Comparison of ENCODE assay signal across 13 cellular contexts in genomic region chr1:23224721-23225648, GRCh38. TPM values are rescaled to one million over a fixed set of nuclear protein-coding genes. Genes with fewer than 3 reads are reported as not detected.
A peak's percentile ranks its signal among the peaks of the same experiment; 100 is the strongest.
DNase-seq lines count a peak whose midpoint lies in the region; ATAC-seq and TF ChIP-seq lines count a peak whose summit lies in the region.
"Had no signal": no experiment of that assay in that cellular context is flagged by ENCODE, and none has a peak within 500 bp of the region (broad histone marks: within the 10 kb centered on the region; RNA-seq: fewer than 3 reads in every experiment).

No MANE protein-coding gene starts in this region.

- H3K4me1 ChIP-seq in duodenal mucosa (ENCODE audit: control insufficient read depth in 1 of 2, insufficient read depth in 2 of 2, low read length in 2 of 2) = peaks cover 10 to 17% of the 10 kb centered on the region in 2 donors
- H3K4me1 ChIP-seq in liver (ENCODE audit: control insufficient read depth in 4 of 4, insufficient read depth in 4 of 4, low read length in 3 of 4) = no peaks in the 10 kb centered on the region
- H3K4me1 ChIP-seq: gastroesophageal sphincter had no signal

- peak overlapping the region; percentile 20 to 26 for H3K9ac ChIP-seq in duodenal mucosa (ENCODE audit: low read depth in 1 of 2, low read length in 2 of 2)
- H3K9ac ChIP-seq in liver (ENCODE audit: low read depth in 1 of 2, low read length in 2 of 2) = no peak overlapping the region

- H3K27ac Mint-ChIP-seq in type B pancreatic cell = no peak overlapping the region
- no peak overlapping the region for H3K27ac Mint-ChIP-seq in stimulated activated effector memory CD8-positive, alpha-beta T cell treated with anti-CD3 and anti-CD28 coated beads, Interleukin-12 subunit alpha, Interleukin-12 subunit beta, amount 100 ng/mL, for 72 hours
- H3K27ac Mint-ChIP-seq: activated naive CD8-positive, alpha-beta T cell treated with anti-CD3 and anti-CD28 coated beads for 36 hours; CD4-positive, alpha-beta T cell had no signal

- DNase-seq in AG08396 (ENCODE audit: low spot score) (peak; percentile 42), M059J (ENCODE audit: low read depth) (peak; percentile 85), type B pancreatic cell (ENCODE audit: extremely low spot score, unreplicated experiment) (no peak)
- no peak for DNase-seq in stimulated activated effector memory CD8-positive, alpha-beta T cell treated with anti-CD3 and anti-CD28 coated beads, Interleukin-12 subunit alpha, Interleukin-12 subunit beta, amount 100 ng/mL, for 72 hours (ENCODE audit: low spot score in 2 of 2)
- DNase-seq: activated naive CD8-positive, alpha-beta T cell treated with anti-CD3 and anti-CD28 coated beads for 36 hours; CD4-positive, alpha-beta T cell; NCI-H774 had no signal

- H3K9me3 ChIP-seq in duodenal mucosa (ENCODE audit: control insufficient read depth in 1 of 2, low read length in 2 of 2) = no peaks in the 10 kb centered on the region
- H3K9me3 ChIP-seq in liver (ENCODE audit: control insufficient read depth in 4 of 4, low read length in 3 of 4) = no peaks in the 10 kb centered on the region
- H3K9me3 ChIP-seq: neutrophil had no signal

- peaks cover 5% of the 10 kb centered on the region for H3K4me1 Mint-ChIP-seq in type B pancreatic cell (ENCODE audit: unreplicated experiment)
- no peaks in the 10 kb centered on the region for H3K4me1 Mint-ChIP-seq in stimulated activated effector memory CD8-positive, alpha-beta T cell treated with anti-CD3 and anti-CD28 coated beads, Interleukin-12 subunit alpha, Interleukin-12 subunit beta, amount 100 ng/mL, for 72 hours
- H3K4me1 Mint-ChIP-seq: activated naive CD8-positive, alpha-beta T cell treated with anti-CD3 and anti-CD28 coated beads for 36 hours had no signal

- H3K27me3 ChIP-seq in duodenal mucosa (ENCODE audit: control insufficient read depth in 1 of 2, insufficient read depth in 2 of 2, low read length in 2 of 2) = no peaks in the 10 kb centered on the region
- H3K27me3 ChIP-seq in liver (ENCODE audit: control insufficient read depth in 4 of 4, insufficient read depth in 4 of 4, low read length in 3 of 4) = no peaks in the 10 kb centered on the region

- no peak overlapping the region for H3K4me3 Mint-ChIP-seq in type B pancreatic cell
- H3K4me3 Mint-ChIP-seq in stimulated activated effector memory CD8-positive, alpha-beta T cell treated with anti-CD3 and anti-CD28 coated beads, Interleukin-12 subunit alpha, Interleukin-12 subunit beta, amount 100 ng/mL, for 72 hours = no peak overlapping the region
- H3K4me3 Mint-ChIP-seq: activated naive CD8-positive, alpha-beta T cell treated with anti-CD3 and anti-CD28 coated beads for 36 hours; CD4-positive, alpha-beta T cell had no signal

- peaks cover 4% of the 10 kb centered on the region for H3K9me3 Mint-ChIP-seq in type B pancreatic cell
- H3K9me3 Mint-ChIP-seq in stimulated activated effector memory CD8-positive, alpha-beta T cell treated with anti-CD3 and anti-CD28 coated beads, Interleukin-12 subunit alpha, Interleukin-12 subunit beta, amount 100 ng/mL, for 72 hours = no peaks in the 10 kb centered on the region
- H3K9me3 Mint-ChIP-seq: CD4-positive, alpha-beta T cell had no signal

- H3K36me3 ChIP-seq in duodenal mucosa (ENCODE audit: control insufficient read depth in 1 of 2, insufficient read depth in 2 of 2, low read length in 2 of 2) = no peaks in the 10 kb centered on the region
- H3K36me3 ChIP-seq in liver (ENCODE audit: control insufficient read depth in 4 of 4, insufficient read depth in 3 of 4, low read depth in 1 of 4, low read length in 3 of 4) = no peaks in the 10 kb centered on the region
- H3K36me3 ChIP-seq: gastroesophageal sphincter, neutrophil had no signal

- H3K4me3 ChIP-seq in duodenal mucosa (ENCODE audit: low read depth in 1 of 2, low read length in 2 of 2) (peak overlapping the region; percentile 26 to 37), liver (ENCODE audit: low read depth in 1 of 3, low read length in 3 of 3) (no peak overlapping the region)
- H3K4me3 ChIP-seq: gastroesophageal sphincter had no signal

- no peak for TF ChIP-seq CTCF in liver (IDR thresholded peaks at IDR 0.05; ENCODE audit: low read depth, low read length, missing input control)
- no peak for TF ChIP-seq CTCF in type B pancreatic cell (conservative IDR thresholded peaks at IDR 0.05)

- WGBS in liver = 67% methylated on average over 17 of the region's 17 CpGs

- ATAC-seq in GM21529 (IDR thresholded peaks at IDR 0.05; ENCODE audit: unreplicated experiment) = no peak
- no peak for ATAC-seq in HG03521 (IDR thresholded peaks at IDR 0.05; ENCODE audit: unreplicated experiment)
- no peak for ATAC-seq in stimulated activated effector memory CD8-positive, alpha-beta T cell treated with anti-CD3 and anti-CD28 coated beads, Interleukin-12 subunit alpha, Interleukin-12 subunit beta, amount 100 ng/mL, for 72 hours
- ATAC-seq: gastroesophageal sphincter had no signal

- no peaks in the 10 kb centered on the region for H3K36me3 Mint-ChIP-seq in type B pancreatic cell
- no peaks in the 10 kb centered on the region for H3K36me3 Mint-ChIP-seq in stimulated activated effector memory CD8-positive, alpha-beta T cell treated with anti-CD3 and anti-CD28 coated beads, Interleukin-12 subunit alpha, Interleukin-12 subunit beta, amount 100 ng/mL, for 72 hours
- H3K36me3 Mint-ChIP-seq: activated naive CD8-positive, alpha-beta T cell treated with anti-CD3 and anti-CD28 coated beads for 36 hours had no signal

- peaks cover 22% of the 10 kb centered on the region for H3K27me3 Mint-ChIP-seq in type B pancreatic cell

- TF ChIP-seq RAD21 in liver (IDR thresholded peaks at IDR 0.05) = peak in 1 of 2 donors; percentile 5

- no peak overlapping the region for H3K27ac ChIP-seq in duodenal mucosa (ENCODE audit: low read depth, low read length)
- H3K27ac ChIP-seq in liver (ENCODE audit: low read depth in 1 of 2, low read length in 2 of 2) = no peak overlapping the region
- H3K27ac ChIP-seq: gastroesophageal sphincter, neutrophil had no signal

TF ChIP-seq in liver, 16 proteins besides CTCF, POLR2A, EP300 and RAD21:
- TF ChIP-seq NR2F2 (IDR thresholded peaks at IDR 0.05) = peak; percentile 30
- no peak for TF ChIP-seq SP1 (IDR thresholded peaks at IDR 0.05)

RNA-seq across cellular contexts. Expression of gene HTR1D, which starts 7.7 kb away (rescaled TPM):
- 0.22 and 0.39 TPM in 2 replicates for total RNA-seq in M059J (2014; rRNA removed; shearing (Covaris generic))
- total RNA-seq in liver = under 1 TPM in 1 of 2 donors, not detected in 1; 0.05 TPM
- not detected for polyA plus RNA-seq in liver
- 0.92 and 10.5 TPM in 2 replicates for total RNA-seq in type B pancreatic cell (ENCODE audit: low replicate concordance)
- total RNA-seq: activated naive CD8-positive, alpha-beta T cell treated with anti-CD3 and anti-CD28 coated beads for 36 hours; CD4-positive, alpha-beta T cell had no signal

RNA-seq across cellular contexts. Expression of gene LUZP1, which starts 56.3 kb away (rescaled TPM):
- 24.2 and 33.9 TPM in 2 replicates for total RNA-seq in M059J (2014; rRNA removed; shearing (Covaris generic))
- total RNA-seq in liver (1 to 10 TPM; 4.3 to 5.9 TPM), type B pancreatic cell (ENCODE audit: low replicate concordance) (33.0 and 43.9 TPM in 2 replicates)
- 1 to 10 TPM; 2.6 to 9.3 TPM for polyA plus RNA-seq in liver

Comparison
In these comparisons a context has a peak if more than half of its experiments do, and no peak if none do; other contexts are left out.
1. DNase-seq: peak in AG08396 (single experiment) and M059J (single experiment); none in type B pancreatic cell (single experiment) and stimulated activated effector memory CD8-positive, alpha-beta T cell treated with anti-CD3 and anti-CD28 coated beads, Interleukin-12 subunit alpha, Interleukin-12 subunit beta, amount 100 ng/mL, for 72 hours (0 of 2).
2. H3K4me3 ChIP-seq: peak in duodenal mucosa (2 of 2); none in liver (0 of 3).
3. H3K9ac ChIP-seq: peak in duodenal mucosa (2 of 2); none in liver (0 of 2).